Comparison of ENCODE assay signal across 1 cellular context in genomic region chr2:191866195-191866594, GRCh38.
A peak's percentile ranks its signal among the peaks of the same experiment; 100 is the strongest.
TF ChIP-seq lines count a peak whose summit lies in the region.

No MANE protein-coding gene starts in this region.

TF ChIP-seq in HepG2, 621 proteins besides CTCF, POLR2A, EP300 and RAD21 (continued from another document):
- TF ChIP-seq CENPBD1 (CRISPR knock-in tag; IDR thresholded peaks at IDR 0.05; ENCODE audit: borderline replicate concordance, low read depth) = no peak
- TF ChIP-seq BCL6 (CRISPR knock-in tag; IDR thresholded peaks at IDR 0.05) = no peak
- TF ChIP-seq ZIK1 (CRISPR knock-in tag; IDR thresholded peaks at IDR 0.05; ENCODE audit: borderline replicate concordance, low read depth) = no peak
- TF ChIP-seq POLR2AphosphoS5 (IDR thresholded peaks at IDR 0.05; ENCODE audit: low read depth, low read length) = no peak
- TF ChIP-seq RORA (CRISPR knock-in tag; IDR thresholded peaks at IDR 0.05) = no peak
- no peak for TF ChIP-seq ZNF761 (CRISPR knock-in tag; conservative IDR thresholded peaks at IDR 0.05)
- peak; percentile 65; the same call in 1 of the 2 replicates for TF ChIP-seq SNAPC4 (CRISPR knock-in tag; IDR thresholded peaks at IDR 0.05)
- TF ChIP-seq ATF1 (CRISPR knock-in tag; IDR thresholded peaks at IDR 0.05) = peak; percentile 2; the same call in 1 of the 2 replicates
- TF ChIP-seq ZNF224 (CRISPR knock-in tag; IDR thresholded peaks at IDR 0.05) = 0 out of 2 replicates have a peak, but pooled peaks have one; percentile 2
- TF ChIP-seq JUN (CRISPR knock-in tag; IDR thresholded peaks at IDR 0.05) = no peak
- TF ChIP-seq ZFP62 (CRISPR knock-in tag; IDR thresholded peaks at IDR 0.05) = no peak
- TF ChIP-seq ZNF432 (CRISPR knock-in tag; IDR thresholded peaks at IDR 0.05; ENCODE audit: borderline replicate concordance) = no peak
